Comparison of ENCODE assay signal across 15 cellular contexts in genomic region chr2:189628817-189629552, GRCh38. TPM values are rescaled to one million over a fixed set of nuclear protein-coding genes. Genes with fewer than 3 reads are reported as not detected.
A peak's percentile ranks its signal among the peaks of the same experiment; 100 is the strongest.
DNase-seq lines count a peak whose midpoint lies in the region; ATAC-seq and FAIRE-seq lines count a peak whose summit lies in the region.
"Had no signal": no experiment of that assay in that cellular context is flagged by ENCODE, and none has a peak within 500 bp of the region (broad histone marks: within the 10 kb centered on the region; RNA-seq: fewer than 3 reads in every experiment).

No MANE protein-coding gene starts in this region.

- no peaks in the 10 kb centered on the region for H3K4me1 ChIP-seq in small intestine (ENCODE audit: control insufficient read depth in 2 of 2, insufficient read depth in 1 of 2, low read depth in 1 of 2, low read length in 1 of 2)

- 84 to 90% (median 87%) methylated on average over 9 of the region's 9 CpGs for WGBS in small intestine, 3 donors

- no peak overlapping the region for H3K27ac ChIP-seq in small intestine (ENCODE audit: low read depth in 1 of 2, low read length in 1 of 2)

- peak; percentile 7 for DNase-seq in SIG-M5 treated with dmso at 0.1 percent for 504 hours (lab: John Stamatoyannopoulos, UW; ENCODE audit: unreplicated experiment)
- no peak for DNase-seq in SIG-M5 (lab: John Stamatoyannopoulos, UW)
- peak; percentile 16 for DNase-seq in dermis blood vessel endothelial cell
- DNase-seq in iris pigment epithelial cell (ENCODE audit: low read depth): peak; percentile 45
- DNase-seq in activated T-cell treated with anti-CD3 and anti-CD28 coated beads, Interleukin-2, amount 50 U/mL, for 1 hour: no peak
- no peak for DNase-seq in small intestine
- no peak for DNase-seq in AG20443 (ENCODE audit: low spot score)
- DNase-seq: activated CD4-positive, alpha-beta T cell treated with anti-CD3 and anti-CD28 coated beads, Interleukin-2, amount 50 U/mL, for 4 hours; effector CD8-positive, alpha-beta T cell; nucleus accumbens; stimulated activated CD4-positive, alpha-beta T cell treated with anti-CD3 and anti-CD28 coated beads, Interleukin-15, amount 100 ng/mL, for 24 hours; T-helper 2 cell had no signal

- H3K4me3 ChIP-seq in small intestine (ENCODE audit: low read depth in 1 of 2, low read length in 2 of 2): no peak overlapping the region
- H3K4me3 ChIP-seq: ascending aorta had no signal

- H3K9me3 ChIP-seq in small intestine (ENCODE audit: control insufficient read depth, low read depth): no peaks in the 10 kb centered on the region
- H3K9me3 ChIP-seq: ascending aorta had no signal

- H3K36me3 ChIP-seq in small intestine (ENCODE audit: control insufficient read depth in 2 of 2, insufficient read depth in 2 of 2, low read length in 2 of 2): no peaks in the 10 kb centered on the region
- H3K36me3 ChIP-seq: ascending aorta had no signal

- ATAC-seq in GM19467 (IDR thresholded peaks at IDR 0.05; ENCODE audit: unreplicated experiment): no peak
- ATAC-seq: activated T-helper 17 cell treated with anti-CD3 and anti-CD28 coated beads, Interleukin-2, amount 50 U/mL, for 72 hours had no signal

- FAIRE-seq in small intestine (lab: Jason Lieb, UNC): no peak

- no peaks in the 10 kb centered on the region for H3K27me3 ChIP-seq in small intestine (ENCODE audit: control insufficient read depth in 2 of 2, insufficient read depth in 2 of 2, low read length in 2 of 2)
- H3K27me3 ChIP-seq: ascending aorta had no signal

RNA-seq across cellular contexts. Expression of gene ASNSD1, which starts 32.3 kb away (rescaled TPM):
- 73.2 and 75.4 TPM in 2 replicates for total RNA-seq in dermis blood vessel endothelial cell
- polyA plus RNA-seq in small intestine: 10 to 100 TPM; 27.5 to 38.2 (median 32.4) TPM

RNA-seq across cellular contexts. Expression of gene ANKAR, which starts 45.5 kb away (rescaled TPM):
- total RNA-seq in dermis blood vessel endothelial cell: 4.8 and 6.8 TPM in 2 replicates
- 1 to 10 TPM in 1 of 3 donors, under 1 TPM in 2; 0.45 to 1.5 (median 0.81) TPM for polyA plus RNA-seq in small intestine

RNA-seq across cellular contexts. Expression of gene SLC40A1, which starts 48.4 kb away (rescaled TPM):
- 98.0 and 113 TPM in 2 replicates for total RNA-seq in dermis blood vessel endothelial cell
- 100 to 1,000 TPM in 1 of 3 donors, 10 to 100 TPM in 2; 72.6 to 212 (median 97.3) TPM for polyA plus RNA-seq in small intestine

Comparison
In these comparisons a context has a peak if more than half of its experiments do, and no peak if none do; other contexts are left out.
1. DNase-seq: peak in SIG-M5 treated with dmso at 0.1 percent for 504 hours (single experiment), dermis blood vessel endothelial cell (single experiment) and iris pigment epithelial cell (single experiment); none in SIG-M5 (single experiment), activated T-cell treated with anti-CD3 and anti-CD28 coated beads, Interleukin-2, amount 50 U/mL, for 1 hour (single experiment), small intestine (single experiment) and AG20443 (single experiment).